9 cellular contexts compared by ENCODE assay signal in genomic region chr3:71062037-71062919, GRCh38.
DNase-seq lines count a peak whose midpoint lies in the region; ATAC-seq, FAIRE-seq and TF ChIP-seq lines count a peak whose summit lies in the region.
"Had no signal": no experiment of that assay in that cellular context is flagged by ENCODE, and none has a peak within 500 bp of the region (broad histone marks: within the 10 kb centered on the region; RNA-seq: fewer than 3 reads in every experiment).

No MANE protein-coding gene starts in this region.

- H3K9me3 ChIP-seq in heart right ventricle = no peaks in the 10 kb centered on the region
- H3K9me3 ChIP-seq in muscle layer of duodenum (ENCODE audit: control insufficient read depth in 1 of 2, low read length in 2 of 2) = no peaks in the 10 kb centered on the region
- no peaks in the 10 kb centered on the region for H3K9me3 ChIP-seq in uterus

- H3K4me3 ChIP-seq in heart right ventricle (peak overlapping the region; percentile 26 to 78 (median 68)), choroid plexus epithelial cell (ENCODE audit: low read depth, low read length) (peak overlapping the region; percentile 64), muscle layer of duodenum (ENCODE audit: low read depth in 1 of 2, low read length in 2 of 2) (peak overlapping the region; percentile 79 to 93), uterus (peak overlapping the region; percentile 68 to 77)

- TF ChIP-seq CTCF in heart right ventricle (IDR thresholded peaks at IDR 0.05) (no peak), choroid plexus epithelial cell (conservative IDR thresholded peaks at IDR 0.05; ENCODE audit: low read depth, low read length) (no peak), uterus (IDR thresholded peaks at IDR 0.05) (no peak)

- intact Hi-C loops in heart right ventricle (cut with DNase I) = loop anchor here in 7 of 10 donors (5.0 to 10.0 kb wide), 10 partner anchors 40 to 523 kb away; partner anchors contain the start of gene FOXP1 (in 6 of the 7)
- intact Hi-C loops in left cardiac atrium (cut with DNase I) = loop anchor here in 1 of 2 donors (5.0 to 10.0 kb wide), 4 partner anchors 65 to 523 kb away; partner anchors contain the start of gene FOXP1
- intact Hi-C loops in uterus (cut with DNase I; ENCODE audit: low total_unique reads) = no loop called here
- intact Hi-C loops in activated naive CD4-positive, alpha-beta T cell treated with anti-CD3 and anti-CD28 coated beads for 36 hours (cut with micrococcal nuclease) = loop anchor here (2.0 to 5.0 kb wide), 5 partner anchors 205 to 1980 kb away; partner anchors contain the start of genes ARL6IP5 and UBA3

- H3K27me3 Mint-ChIP-seq in activated naive CD4-positive, alpha-beta T cell treated with anti-CD3 and anti-CD28 coated beads for 36 hours (ENCODE audit: low read depth) = no peaks in the 10 kb centered on the region
- H3K27me3 Mint-ChIP-seq: effector memory CD8-positive, alpha-beta T cell had no signal

- H3K4me1 ChIP-seq in heart right ventricle (peaks cover 9 to 74% (median 67%) of the 10 kb centered on the region in 9 donors), muscle layer of duodenum (ENCODE audit: control insufficient read depth in 1 of 2, insufficient read depth in 2 of 2, low read length in 2 of 2) (peaks cover 36 to 52% of the 10 kb centered on the region in 2 donors), uterus (peaks cover 0 to 17% of the 10 kb centered on the region in 2 donors)

- 15 to 16% methylated on average over 14 of the region's 14 CpGs for WGBS in heart right ventricle, 2 donors

- H3K9me3 Mint-ChIP-seq in activated naive CD4-positive, alpha-beta T cell treated with anti-CD3 and anti-CD28 coated beads for 36 hours = no peaks in the 10 kb centered on the region
- H3K9me3 Mint-ChIP-seq: effector memory CD8-positive, alpha-beta T cell had no signal

- H3K27me3 ChIP-seq in heart right ventricle (no peaks in the 10 kb centered on the region), muscle layer of duodenum (ENCODE audit: low read depth, low read length) (no peaks in the 10 kb centered on the region), uterus (no peaks in the 10 kb centered on the region)

- no peak overlapping the region for H3K27ac Mint-ChIP-seq in activated naive CD4-positive, alpha-beta T cell treated with anti-CD3 and anti-CD28 coated beads for 36 hours
- H3K27ac Mint-ChIP-seq: effector memory CD8-positive, alpha-beta T cell had no signal

- DNase-seq in heart right ventricle = no peak
- no peak for DNase-seq in left cardiac atrium
- DNase-seq in choroid plexus epithelial cell (ENCODE audit: low read depth) = peak; percentile 64
- no peak for DNase-seq in uterus
- DNase-seq in activated naive CD4-positive, alpha-beta T cell treated with anti-CD3 and anti-CD28 coated beads for 36 hours = no peak
- no peak for DNase-seq in frontal cortex (ENCODE audit: low spot score in 2 of 2)
- DNase-seq: effector memory CD8-positive, alpha-beta T cell had no signal

- CTCF ChIA-PET in activated naive CD4-positive, alpha-beta T cell treated with anti-CD3 and anti-CD28 coated beads for 36 hours (lab: Charles Lee) = interaction anchor here (0.6 to 2.7 kb wide), 6 partner anchors 14 to 523 kb away, joined by 3 to 12 read pairs (median 4); no protein-coding TSS in a partner anchor

- H3K4me3 Mint-ChIP-seq in activated naive CD4-positive, alpha-beta T cell treated with anti-CD3 and anti-CD28 coated beads for 36 hours = no peak overlapping the region
- H3K4me3 Mint-ChIP-seq: effector memory CD8-positive, alpha-beta T cell had no signal

- H3K36me3 ChIP-seq in heart right ventricle (no peaks in the 10 kb centered on the region), muscle layer of duodenum (ENCODE audit: control insufficient read depth in 1 of 2, insufficient read depth in 2 of 2, low read length in 2 of 2) (peaks cover 0 to 26% of the 10 kb centered on the region in 2 donors), uterus (no peaks in the 10 kb centered on the region)

- H3K4me1 Mint-ChIP-seq in activated naive CD4-positive, alpha-beta T cell treated with anti-CD3 and anti-CD28 coated beads for 36 hours (ENCODE audit: low read depth) = peaks cover 50% of the 10 kb centered on the region

- H3K27ac ChIP-seq in heart right ventricle (peak overlapping the region; percentile 66 to 98 (median 94)), muscle layer of duodenum (ENCODE audit: low read length) (peak overlapping the region; percentile 93), uterus (peak overlapping the region; percentile 94 to 98)

- ATAC-seq in heart right ventricle (no peak), left cardiac atrium (no peak), GM19023 (IDR thresholded peaks at IDR 0.05; ENCODE audit: unreplicated experiment) (no peak)

- no peak for FAIRE-seq in frontal cortex (lab: Jason Lieb, UNC)

- peaks cover 3% of the 10 kb centered on the region for H3K36me3 Mint-ChIP-seq in activated naive CD4-positive, alpha-beta T cell treated with anti-CD3 and anti-CD28 coated beads for 36 hours (ENCODE audit: low read depth)

- TF ChIP-seq POLR2A in uterus (IDR thresholded peaks at IDR 0.05) = no peak
